17 cellular contexts compared by ENCODE assay signal in the genomic region with DNA sequence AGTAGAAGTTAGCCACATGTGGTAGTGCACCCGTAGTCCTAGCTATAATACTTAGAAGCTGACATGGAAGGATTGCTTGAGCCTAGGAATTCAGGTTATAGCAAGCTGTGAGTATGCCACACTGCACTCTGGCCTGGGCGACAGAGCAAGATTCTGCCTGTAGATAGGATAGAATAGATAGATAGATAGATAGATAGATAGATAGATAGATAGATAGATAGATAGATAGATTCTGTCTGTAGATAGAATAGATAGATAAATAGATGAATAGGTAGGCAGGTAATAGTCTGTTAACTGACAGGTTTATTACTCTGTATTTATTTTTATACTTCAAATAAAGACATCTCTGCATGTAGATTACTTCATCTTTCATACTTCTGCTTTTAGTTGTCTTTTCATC. TPM values are rescaled to one million over a fixed set of nuclear protein-coding genes. Genes with fewer than 3 reads are reported as not detected.
DNase-seq lines count a peak whose midpoint lies in the region; ATAC-seq and TF ChIP-seq lines count a peak whose summit lies in the region.
"Had no signal": no experiment of that assay in that cellular context is flagged by ENCODE, and none has a peak within 500 bp of the region (broad histone marks: within the 10 kb centered on the region; RNA-seq: fewer than 3 reads in every experiment).

No MANE protein-coding gene starts in this region.

- TF ChIP-seq CTCF in OCI-LY7 (conservative IDR thresholded peaks at IDR 0.05; ENCODE audit: low read length): no peak
- TF ChIP-seq CTCF in chondrocyte (IDR thresholded peaks at IDR 0.05): no peak
- no peak for TF ChIP-seq CTCF in osteocyte (IDR thresholded peaks at IDR 0.05)

- no TSS peak for BruUV-seq in OCI-LY7 (replicated peaks; lab: Mats Ljungman, UMichigan)

- no peaks in the 10 kb centered on the region for H3K9me2 ChIP-seq in Karpas-422 (replicated peaks; ENCODE audit: insufficient read depth, low read length)
- H3K9me2 ChIP-seq in OCI-LY7 (ENCODE audit: insufficient read depth, low read length): no peaks in the 10 kb centered on the region

- H3K36me3 Mint-ChIP-seq in chondrocyte (ENCODE audit: low read depth) (peaks cover 40% of the 10 kb centered on the region), osteocyte (ENCODE audit: unreplicated experiment) (peaks cover 57% of the 10 kb centered on the region)

- H3K27me3 ChIP-seq in Karpas-422 (ENCODE audit: low read length): no peaks in the 10 kb centered on the region
- H3K27me3 ChIP-seq: BE2C had no signal

- H3K79me2 ChIP-seq in Karpas-422 (ENCODE audit: low read length): peaks cover 29% of the 10 kb centered on the region; the same call in 1 of the 2 replicates
- no peaks in the 10 kb centered on the region for H3K79me2 ChIP-seq in OCI-LY7 (ENCODE audit: insufficient read depth, low read depth, low read length)

- POLR2A ChIA-PET in OCI-LY7 (lab: Charles Lee): interaction anchor here (0.6 to 1.0 kb wide), 2 partner anchors 11 to 225 kb away, joined by 3 to 4 read pairs; a partner anchor contains a TSS

- H2AFZ ChIP-seq in Karpas-422 (ENCODE audit: low read length) (no peak overlapping the region), OCI-LY7 (ENCODE audit: low read length) (no peak overlapping the region)

- intact Hi-C loops in OCI-LY7 (cut with micrococcal nuclease; ENCODE audit: unreplicated experiment): loop anchor here (5.0 kb wide), 1 partner anchor 225 kb away; no protein-coding TSS in a partner anchor

- no peak overlapping the region for H3K4me3 Mint-ChIP-seq in chondrocyte (ENCODE audit: unreplicated experiment)
- no peak overlapping the region for H3K4me3 Mint-ChIP-seq in osteocyte (ENCODE audit: unreplicated experiment)
- H3K4me3 Mint-ChIP-seq: CD8-positive, alpha-beta T cell; H9 had no signal

- H3K27ac ChIP-seq in Karpas-422 (ENCODE audit: low read length) (peak overlapping the region; percentile 9; the same call in 1 of the 2 replicates), OCI-LY7 (ENCODE audit: low read depth, low read length, poor library complexity, severe bottlenecking) (peak overlapping the region; percentile 52)
- H3K27ac ChIP-seq: A549, C4-2B had no signal

- H3K27me3 Mint-ChIP-seq in chondrocyte (ENCODE audit: low read depth) (no peaks in the 10 kb centered on the region), osteocyte (ENCODE audit: unreplicated experiment) (no peaks in the 10 kb centered on the region)

- DNase-seq in Karpas-422: no peak
- no peak for DNase-seq in OCI-LY7 (ENCODE audit: low spot score)
- DNase-seq in chondrocyte (ENCODE audit: low spot score): no peak
- DNase-seq in osteocyte (ENCODE audit: extremely low spot score, unreplicated experiment): peak; percentile 7
- no peak for DNase-seq in UCSD-AML1 (lab: John Stamatoyannopoulos, UW; ENCODE audit: unreplicated experiment)
- DNase-seq: BE2C; CD8-positive, alpha-beta T cell; COR-L47; DMS153; DMS79 treated with DMSO at 0.1 percent for 48 hours; EL; GOT3; H9 had no signal

- no peaks in the 10 kb centered on the region for H3K4me1 Mint-ChIP-seq in chondrocyte (ENCODE audit: low read depth)
- H3K4me1 Mint-ChIP-seq in osteocyte (ENCODE audit: unreplicated experiment): no peaks in the 10 kb centered on the region
- H3K4me1 Mint-ChIP-seq: H9 had no signal

- H3K4me1 ChIP-seq in Karpas-422 (ENCODE audit: low read length) (no peaks in the 10 kb centered on the region), OCI-LY7 (ENCODE audit: insufficient read depth, low read length, poor library complexity, severe bottlenecking) (peaks cover 11% of the 10 kb centered on the region)
- H3K4me1 ChIP-seq: A549, BE2C had no signal

- H3K9me3 Mint-ChIP-seq in chondrocyte (ENCODE audit: low read depth): no peaks in the 10 kb centered on the region
- no peaks in the 10 kb centered on the region for H3K9me3 Mint-ChIP-seq in osteocyte (ENCODE audit: unreplicated experiment)
- H3K9me3 Mint-ChIP-seq: CD8-positive, alpha-beta T cell; H9 had no signal

- H3K4me3 ChIP-seq in Karpas-422 (ENCODE audit: low read length): no peak overlapping the region
- no peak overlapping the region for H3K4me3 ChIP-seq in OCI-LY7 (ENCODE audit: low read depth, low read length, poor library complexity, severe bottlenecking)
- H3K4me3 ChIP-seq: A549 had no signal

- H3K36me3 ChIP-seq in Karpas-422 (ENCODE audit: insufficient read depth, low read length) (peaks cover 78% of the 10 kb centered on the region), OCI-LY7 (ENCODE audit: insufficient read depth, low read length) (peaks cover 100% of the 10 kb centered on the region)

- no peaks in the 10 kb centered on the region for H4K20me1 ChIP-seq in Karpas-422 (ENCODE audit: insufficient read depth, low read depth, low read length)
- no peaks in the 10 kb centered on the region for H4K20me1 ChIP-seq in OCI-LY7 (ENCODE audit: insufficient read depth, low read length)

- H3K9ac ChIP-seq in Karpas-422 (ENCODE audit: low read length): no peak overlapping the region

- peak overlapping the region; percentile 45 for H3K27ac Mint-ChIP-seq in chondrocyte (ENCODE audit: unreplicated experiment)
- H3K27ac Mint-ChIP-seq in osteocyte (ENCODE audit: unreplicated experiment): no peak overlapping the region
- H3K27ac Mint-ChIP-seq: CD8-positive, alpha-beta T cell; H9 had no signal

- ATAC-seq in GM18907 (IDR thresholded peaks at IDR 0.05; ENCODE audit: unreplicated experiment) (no peak), HG03045 (IDR thresholded peaks at IDR 0.05; ENCODE audit: unreplicated experiment) (no peak)
- ATAC-seq: A549; CD8-positive, alpha-beta T cell had no signal

- CTCF ChIA-PET in OCI-LY7 (lab: Charles Lee; ENCODE audit: unreplicated experiment): no interaction called here

- no peak overlapping the region for H3K4me2 ChIP-seq in Karpas-422 (ENCODE audit: low read depth, low read length, poor library complexity, severe bottlenecking)
- H3K4me2 ChIP-seq in OCI-LY7 (ENCODE audit: low read length): no peak overlapping the region
- H3K4me2 ChIP-seq: A549 had no signal

- H3K9me3 ChIP-seq in Karpas-422 (ENCODE audit: low read length): no peaks in the 10 kb centered on the region
- no peaks in the 10 kb centered on the region for H3K9me3 ChIP-seq in OCI-LY7 (ENCODE audit: low read length)
- H3K9me3 ChIP-seq: A549, BE2C had no signal

RNA-seq across cellular contexts. Expression of a gene that starts 31.7 kb away (rescaled TPM):
- total RNA-seq in Karpas-422 (2014; rRNA removed; shearing (Covaris generic); ENCODE audit: low replicate concordance): 58.3 and 102 TPM in 2 replicates
- 66.3 and 66.4 TPM in 2 replicates for total RNA-seq in OCI-LY7 (2014; rRNA removed; shearing (Covaris generic))
- total RNA-seq in OCI-LY7 (2022) (120 and 126 TPM in 2 replicates), chondrocyte (46.2 to 57.6 TPM (median 54.8 TPM) in 3 replicates), osteocyte (72.2 and 75.9 TPM in 2 replicates)
